9 cellular contexts compared by ENCODE assay signal in genomic region chr12:52506858-52507715, GRCh38. TPM values are rescaled to one million over a fixed set of nuclear protein-coding genes. Genes with fewer than 3 reads are reported as not detected.
A peak's percentile ranks its signal among the peaks of the same experiment; 100 is the strongest.
DNase-seq lines count a peak whose midpoint lies in the region; ATAC-seq and TF ChIP-seq lines count a peak whose summit lies in the region.
"Had no signal": no experiment of that assay in that cellular context is flagged by ENCODE, and none has a peak within 500 bp of the region (broad histone marks: within the 10 kb centered on the region; RNA-seq: fewer than 3 reads in every experiment).

No MANE protein-coding gene starts in this region.

- no peaks in the 10 kb centered on the region for H3K4me1 ChIP-seq in MM.1S (ENCODE audit: low read length)
- no peaks in the 10 kb centered on the region for H3K4me1 ChIP-seq in adrenal gland (replicated peaks in 1 of 2)
- H3K4me1 ChIP-seq in hepatocyte (ENCODE audit: insufficient read depth), result no peaks in the 10 kb centered on the region
- H3K4me1 ChIP-seq: SJSA1 had no signal

- 21 to 39% (median 32%) methylated on average over 4 of the region's 4 CpGs for WGBS in adrenal gland, 4 donors
- WGBS in hepatocyte (ENCODE audit: low lambda C conversion rate, missing lambda C conversion rate), result 31% methylated on average over 4 of the region's 4 CpGs

- in situ Hi-C loops in G401 (cut with HindIII; ENCODE audit: low sequenced_read_pairs), result no loop called here

- no peaks in the 10 kb centered on the region for H3K9me3 ChIP-seq in MM.1S (replicated peaks; ENCODE audit: insufficient read depth, low read length)
- H3K9me3 ChIP-seq in adrenal gland (replicated peaks in 1 of 3), result no peaks in the 10 kb centered on the region
- H3K9me3 ChIP-seq in hepatocyte (ENCODE audit: low read depth), result no peaks in the 10 kb centered on the region
- H3K9me3 ChIP-seq: SJSA1 had no signal

- H3K27me3 ChIP-seq in MM.1S (replicated peaks; ENCODE audit: insufficient read depth, low read length), result peaks cover 13% of the 10 kb centered on the region; the same call in 1 of the 2 replicates
- H3K27me3 ChIP-seq in adrenal gland, result peaks cover 17% of the 10 kb centered on the region
- no peaks in the 10 kb centered on the region for H3K27me3 ChIP-seq in hepatocyte

- intact Hi-C loops in adrenal gland (cut with DNase I), result loop anchor here in 1 of 2 donors (10.0 kb wide), 1 partner anchor 352 kb away; no protein-coding TSS in a partner anchor

- TF ChIP-seq CTCF in MM.1S (IDR thresholded peaks at IDR 0.05; ENCODE audit: low read length) (peak; percentile 45), adrenal gland (IDR thresholded peaks at IDR 0.05) (peak; percentile 25 to 57 (median 47)), hepatocyte (IDR thresholded peaks at IDR 0.05; ENCODE audit: poor library complexity) (peak; percentile 67)

- H3K36me3 ChIP-seq in MM.1S (replicated peaks; ENCODE audit: insufficient read depth, low read length), result no peaks in the 10 kb centered on the region
- H3K36me3 ChIP-seq in adrenal gland (replicated peaks in 1 of 2), result no peaks in the 10 kb centered on the region
- no peaks in the 10 kb centered on the region for H3K36me3 ChIP-seq in hepatocyte (replicated peaks; ENCODE audit: insufficient read depth, low read depth)
- H3K36me3 ChIP-seq: SJSA1 had no signal

- no peak overlapping the region for H2AFZ ChIP-seq in MM.1S (ENCODE audit: low read length)
- H2AFZ ChIP-seq in hepatocyte, result no peak overlapping the region

- H3K4me3 ChIP-seq in MM.1S (ENCODE audit: low read length) (no peak overlapping the region), adrenal gland (no peak overlapping the region), hepatocyte (no peak overlapping the region)
- H3K4me3 ChIP-seq: SJSA1 had no signal

- H3K4me2 ChIP-seq in MM.1S (ENCODE audit: low read depth, low read length) (no peak overlapping the region), hepatocyte (no peak overlapping the region)

- H3K27ac ChIP-seq in MM.1S (ENCODE audit: low read length) (no peak overlapping the region), adrenal gland (no peak overlapping the region), hepatocyte (no peak overlapping the region)
- H3K27ac ChIP-seq: SJSA1 had no signal

- no peak for TF ChIP-seq POLR2A in adrenal gland (IDR thresholded peaks at IDR 0.05)

- peak; percentile 3 for DNase-seq in G401 (ENCODE audit: low spot score)
- peak; percentile 54 for DNase-seq in MM.1S
- no peak for DNase-seq in adrenal gland
- DNase-seq in hepatocyte (ENCODE audit: low spot score), result peak; percentile 66
- DNase-seq in superior temporal gyrus (ENCODE audit: extremely low spot score), result peak; percentile 71
- no peak for DNase-seq in activated CD8-positive, alpha-beta memory T cell treated with anti-CD3 and anti-CD28 coated beads, Interleukin-2, amount 50 U/mL, for 48 hours

- H3K9ac ChIP-seq in MM.1S (ENCODE audit: low read length), result no peak overlapping the region

- no peak for ATAC-seq in HG02973 (IDR thresholded peaks at IDR 0.05; ENCODE audit: unreplicated experiment)
- ATAC-seq in HG02678 (IDR thresholded peaks at IDR 0.05; ENCODE audit: unreplicated experiment), result no peak

- no peaks in the 10 kb centered on the region for H3F3A ChIP-seq in MM.1S (ENCODE audit: insufficient read depth, low read length)

- H3K79me2 ChIP-seq in MM.1S (ENCODE audit: low read length), result no peaks in the 10 kb centered on the region
- H3K79me2 ChIP-seq in hepatocyte, result no peaks in the 10 kb centered on the region

- H3K9me2 ChIP-seq in MM.1S (replicated peaks; ENCODE audit: insufficient read depth, low read length), result no peaks in the 10 kb centered on the region
- H3K9me2 ChIP-seq in hepatocyte (replicated peaks; ENCODE audit: insufficient read depth), result no peaks in the 10 kb centered on the region

- H4K20me1 ChIP-seq in MM.1S (ENCODE audit: insufficient read depth, low read length), result no peaks in the 10 kb centered on the region
- H4K20me1 ChIP-seq in hepatocyte (ENCODE audit: insufficient read depth, poor library complexity, severe bottlenecking), result no peaks in the 10 kb centered on the region

RNA-seq across cellular contexts. Expression of gene KRT5, which starts 13.1 kb away (rescaled TPM):
- total RNA-seq in G401 (2014; rRNA removed; shearing (Covaris generic)), result not detected in 2 replicates
- total RNA-seq in adrenal gland, result under 1 TPM in 4 of 8 donors, not detected in 4; 0.11 to 0.88 (median 0.37) TPM
- 1 to 10 TPM in 1 of 3 donors, under 1 TPM in 1, not detected in 1; 0.56 to 4.2 TPM for polyA plus RNA-seq in adrenal gland
- 13.0 and 15.8 TPM in 2 replicates for total RNA-seq in hepatocyte
- polyA plus RNA-seq in hepatocyte, result 7.4 and 11.3 TPM in 2 replicates
- total RNA-seq: SJSA1 had no signal

RNA-seq across cellular contexts. Expression of gene KRT6A, which starts 14.0 kb away (rescaled TPM):
- total RNA-seq in G401 (2014; rRNA removed; shearing (Covaris generic)), result not detected in 2 replicates
- total RNA-seq in adrenal gland (1 to 10 TPM in 1 of 8 donors, under 1 TPM in 1, not detected in 6; 0.28 to 1.1 TPM), hepatocyte (5.5 and 6.8 TPM in 2 replicates)
- polyA plus RNA-seq in adrenal gland (1 to 10 TPM in 1 of 3 donors, under 1 TPM in 1, not detected in 1; 0.24 to 2.7 TPM), hepatocyte (0.54 and 2.3 TPM in 2 replicates)
- total RNA-seq: SJSA1 had no signal

RNA-seq across cellular contexts. Expression of gene KRT6C, which starts 33.5 kb away (rescaled TPM):
- total RNA-seq in G401 (2014; rRNA removed; shearing (Covaris generic)), result not detected in 2 replicates
- under 1 TPM in 1 of 8 donors, not detected in 7; 0.28 TPM for total RNA-seq in adrenal gland
- under 1 TPM in 1 of 3 donors, not detected in 2; 0.17 TPM for polyA plus RNA-seq in adrenal gland
- total RNA-seq in hepatocyte, result 0.07 and 0.32 TPM in 2 replicates
- 0.18 and 1.3 TPM in 2 replicates for polyA plus RNA-seq in hepatocyte
- total RNA-seq: SJSA1 had no signal

RNA-seq across cellular contexts. Expression of gene KRT71, which starts 45.9 kb away (rescaled TPM):
- total RNA-seq in G401 (2014; rRNA removed; shearing (Covaris generic)), result not detected in 2 replicates
- not detected for total RNA-seq in adrenal gland
- polyA plus RNA-seq in adrenal gland, result not detected
- not detected in 2 replicates for total RNA-seq in hepatocyte
- not detected in 2 replicates for polyA plus RNA-seq in hepatocyte
- total RNA-seq: SJSA1 had no signal

RNA-seq across cellular contexts. Expression of gene KRT6B, which starts 55.1 kb away (rescaled TPM):
- total RNA-seq in G401 (2014; rRNA removed; shearing (Covaris generic)), result not detected in 2 replicates
- total RNA-seq in adrenal gland, result under 1 TPM in 1 of 8 donors, not detected in 7; 0.25 TPM
- under 1 TPM in 1 of 3 donors, not detected in 2; 0.20 TPM for polyA plus RNA-seq in adrenal gland
- total RNA-seq in hepatocyte, result 0.08 TPM in 1 of 2 replicates, not detected in the other
- polyA plus RNA-seq in hepatocyte, result 0.10 and 0.42 TPM in 2 replicates
- total RNA-seq: SJSA1 had no signal

Comparison
In these comparisons a context has a peak if more than half of its experiments do, and no peak if none do; other contexts are left out.
1. DNase-seq: peak in G401 (single experiment), MM.1S (single experiment), hepatocyte (single experiment) and superior temporal gyrus (single experiment); none in adrenal gland (0 of 7) and activated CD8-positive, alpha-beta memory T cell treated with anti-CD3 and anti-CD28 coated beads, Interleukin-2, amount 50 U/mL, for 48 hours (single experiment).
2. Peak in every context shown above with its lines, with median percentiles within 50 percentile points of each other: CTCF ChIP-seq.